ENCODE assay signal across 24 cellular contexts in the genomic region with DNA sequence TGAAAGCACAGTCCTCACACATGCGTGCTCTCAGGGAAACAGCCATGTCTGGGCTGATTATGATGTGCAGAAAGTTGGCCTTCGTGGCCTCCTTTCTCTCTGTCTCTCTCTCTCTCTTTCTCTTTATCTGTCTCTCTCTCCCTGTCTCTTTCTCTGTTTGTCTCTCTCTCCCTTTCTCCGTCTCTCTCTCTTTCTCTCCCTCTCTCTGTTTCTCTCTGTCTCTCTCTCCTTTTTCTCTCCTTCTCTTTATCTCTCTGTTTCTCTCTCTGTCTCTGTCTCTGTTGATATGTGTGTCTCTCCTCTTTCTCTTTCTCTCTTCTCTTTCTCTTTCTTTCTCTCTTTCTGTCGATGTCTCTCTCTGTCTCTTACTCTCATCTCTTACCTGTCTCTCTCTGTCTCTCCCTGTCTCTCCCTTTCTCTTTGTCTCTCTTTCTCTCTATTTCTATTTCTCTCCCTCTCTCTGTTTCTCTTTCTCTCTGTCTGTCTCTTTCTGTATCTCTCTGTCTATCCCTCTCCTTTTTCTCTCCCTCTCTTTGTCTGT.
"Had no signal": no experiment of that assay in that cellular context is flagged by ENCODE, and none has a peak within 500 bp of the region (broad histone marks: within the 10 kb centered on the region; RNA-seq: fewer than 3 reads in every experiment).

No MANE protein-coding gene starts in this region.

- H3K36me3 ChIP-seq: left ventricle myocardium inferior, ovary, right atrium auricular region, right lobe of liver, stomach, thyroid gland, transverse colon, upper lobe of left lung, vagina had no signal

- H3K27ac ChIP-seq: left ventricle myocardium inferior, ovary, right atrium auricular region, right lobe of liver, stomach, testis, thyroid gland, transverse colon, upper lobe of left lung, vagina had no signal

- H3K36me3 Mint-ChIP-seq: natural killer cell treated with Interleukin-12 subunit alpha and Interleukin-12 subunit beta and Interleukin-15 and Interleukin-18, amount 100 ng/mL, for 72 hours had no signal

- H3K4me2 ChIP-seq: smooth muscle cell had no signal

- H3K9me3 Mint-ChIP-seq: natural killer cell treated with Interleukin-12 subunit alpha and Interleukin-12 subunit beta and Interleukin-15 and Interleukin-18, amount 100 ng/mL, for 72 hours had no signal

- H3K27me3 ChIP-seq: ovary, right lobe of liver, testis, thyroid gland, transverse colon, upper lobe of left lung, vagina had no signal

- ATAC-seq: mucosa of descending colon; naive thymus-derived CD4-positive, alpha-beta T cell; natural killer cell treated with Interleukin-12 subunit alpha and Interleukin-12 subunit beta and Interleukin-15 and Interleukin-18, amount 100 ng/mL, for 72 hours; right lobe of liver; stimulated activated naive B cell treated with anti-CD40 and anti-IgM and Interleukin-4, amounts not matched to agents 10 μg/mL and 1 μg/mL and 100 μg/mL, for 72 hours; stimulated activated naive CD8-positive, alpha-beta T cell treated with anti-CD3 and anti-CD28 coated beads, Interleukin-15, Interleukin-2, amounts not matched to agents 100 U/mL and 50 U/mL, for 24 hours had no signal

- H3K9me3 ChIP-seq: mucosa of descending colon, ovary, right atrium auricular region, right lobe of liver, stomach, testis, thyroid gland, transverse colon, upper lobe of left lung, vagina had no signal

- DNase-seq: islet precursor cell; left ventricle myocardium inferior; midbrain; mucosa of descending colon; naive thymus-derived CD4-positive, alpha-beta T cell; ovary; stimulated activated CD4-positive, alpha-beta T cell treated with anti-CD3 and anti-CD28 coated beads, Interleukin-1b, Interleukin-23, amount 100 ng/mL, for 48 hours; stimulated activated CD4-positive, alpha-beta T cell treated with anti-CD3 and anti-CD28 coated beads, Interleukin-2, amount 100 ng/mL, for 48 hours; stimulated activated CD4-positive, alpha-beta T cell treated with anti-CD3 and anti-CD28 coated beads, Interleukin-4, amount 100 ng/mL, for 4 hours; stimulated activated CD8-positive, alpha-beta memory T cell treated with anti-CD3 and anti-CD28 coated beads, Interleukin-4, amount 100 ng/mL, for 48 hours; stimulated activated naive B cell treated with anti-CD40 and anti-IgM and Interleukin-4, amounts not matched to agents 10 μg/mL and 1 μg/mL and 100 μg/mL, for 72 hours; stimulated activated naive CD8-positive, alpha-beta T cell treated with anti-CD3 and anti-CD28 coated beads, Interleukin-15, Interleukin-2, amounts not matched to agents 100 U/mL and 50 U/mL, for 24 hours; stomach; thyroid gland; transverse colon; upper lobe of left lung had no signal

- H3K4me1 ChIP-seq: left ventricle myocardium inferior, right atrium auricular region, right lobe of liver, testis, thyroid gland, transverse colon, vagina had no signal

- H3K4me1 Mint-ChIP-seq: memory B cell had no signal

- H3K27ac Mint-ChIP-seq: memory B cell; natural killer cell treated with Interleukin-12 subunit alpha and Interleukin-12 subunit beta and Interleukin-15 and Interleukin-18, amount 100 ng/mL, for 72 hours; progenitor cell of endocrine pancreas had no signal

- H3K4me3 ChIP-seq: left ventricle myocardium inferior, mucosa of descending colon, ovary, right atrium auricular region, right lobe of liver, smooth muscle cell, stomach, testis, thyroid gland, transverse colon, upper lobe of left lung, vagina had no signal

- H3K4me3 Mint-ChIP-seq: memory B cell; naive thymus-derived CD4-positive, alpha-beta T cell; natural killer cell treated with Interleukin-12 subunit alpha and Interleukin-12 subunit beta and Interleukin-15 and Interleukin-18, amount 100 ng/mL, for 72 hours; stimulated activated naive B cell treated with anti-CD40 and anti-IgM and Interleukin-4, amounts not matched to agents 10 μg/mL and 1 μg/mL and 100 μg/mL, for 72 hours had no signal
